Comparison of ENCODE assay signal across 28 cellular contexts in genomic region chr2:122528958-122529670, GRCh38.
DNase-seq lines count a peak whose midpoint lies in the region; ATAC-seq, FAIRE-seq and TF ChIP-seq lines count a peak whose summit lies in the region.
"Had no signal": no experiment of that assay in that cellular context is flagged by ENCODE, and none has a peak within 500 bp of the region (broad histone marks: within the 10 kb centered on the region; RNA-seq: fewer than 3 reads in every experiment).

No MANE protein-coding gene starts in this region.

- no peaks in the 10 kb centered on the region for H3K79me1 ChIP-seq in neuronal stem cell (ENCODE audit: low read depth, low read length)

- DNase-seq in bronchial epithelial cell (ENCODE audit: low read depth) (peak; percentile 59), foreskin keratinocyte (peak; percentile 25 to 57), neuronal stem cell (ENCODE audit: low spot score) (no peak), urothelium cell line (ENCODE audit: low spot score) (no peak), NCI-H2196 (lab: John Stamatoyannopoulos, UW; ENCODE audit: unreplicated experiment) (no peak), cerebellum (ENCODE audit: low spot score) (no peak)
- no peak for DNase-seq in activated T-cell treated with anti-CD3 and anti-CD28 coated beads, Interleukin-2, amount 50 U/mL, for 1 hour
- DNase-seq: C1 segment of cervical spinal cord; CD4-positive, alpha-beta memory T cell; COR-L47; DMS79; EL; GDM1; GOT3; HCEC 1CT; KBM-7; MG63; NCI-H1105 treated with DMSO at 0.1 percent for 48 hours; NCI-H146; NCI-H2029; NCI-H2227 treated with DMSO at 0.1 percent for 48 hours; NCI-H526 treated with DMSO at 0.1 percent for 48 hours; PC-9; Right ventricle myocardium superior; RPMI8226 had no signal

- no peak overlapping the region for H3K9ac ChIP-seq in neuronal stem cell (ENCODE audit: low read depth, low read length, poor library complexity)

- H2BK5ac ChIP-seq in neuronal stem cell (ENCODE audit: low read length), result no peak overlapping the region

- H3K4me1 ChIP-seq in foreskin keratinocyte, result no peaks in the 10 kb centered on the region
- peaks cover 5 to 7% of the 10 kb centered on the region in 2 donors for H3K4me1 ChIP-seq in neuronal stem cell (ENCODE audit: control insufficient read depth in 2 of 2, insufficient read depth in 1 of 2, low read depth in 1 of 2, low read length in 2 of 2)
- H3K4me1 ChIP-seq: A549, SJSA1 had no signal

- H2BK15ac ChIP-seq in neuronal stem cell (ENCODE audit: low read length), result no peak overlapping the region

- no peak overlapping the region for H4K8ac ChIP-seq in neuronal stem cell (ENCODE audit: low read depth, low read length)

- H4K91ac ChIP-seq in neuronal stem cell (ENCODE audit: low read depth, low read length, poor library complexity), result no peak overlapping the region

- no peaks in the 10 kb centered on the region for H3K9me3 ChIP-seq in neuronal stem cell (replicated peaks in 1 of 2; ENCODE audit: control insufficient read depth in 2 of 2, insufficient read depth in 1 of 2, low read depth in 1 of 2, low read length in 2 of 2)
- H3K9me3 ChIP-seq: A549, MG63, SJSA1 had no signal

- H3K23ac ChIP-seq in neuronal stem cell (ENCODE audit: low read depth, low read length, poor library complexity), result no peak overlapping the region

- H3K4ac ChIP-seq in neuronal stem cell (ENCODE audit: low read length), result no peak overlapping the region

- H3K4me3 ChIP-seq in bronchial epithelial cell (ENCODE audit: low read depth, low read length) (no peak overlapping the region), neuronal stem cell (ENCODE audit: low read length in 2 of 2) (peak overlapping the region in 1 of 2 donors; percentile 35)
- H3K4me3 ChIP-seq: A549, GM12878, MG63, PC-9, SJSA1 had no signal

- ATAC-seq in foreskin keratinocyte, result no peak
- ATAC-seq: A549, GM12878 had no signal

- H2BK12ac ChIP-seq in neuronal stem cell (ENCODE audit: low read length), result no peak overlapping the region

- H3K4me2 ChIP-seq in neuronal stem cell (ENCODE audit: insufficient read depth, low read length, poor library complexity, severe bottlenecking), result no peak overlapping the region
- H3K4me2 ChIP-seq: A549, PC-9 had no signal

- WGBS in neuronal stem cell (ENCODE audit: extremely low coverage in 2 of 2, insufficient read length in 2 of 2, insufficient replicate concordance in 1 of 2), 2 donors, result no CpG with 5 or more reads among the region's 11 CpGs

- no peak for TF ChIP-seq CTCF in bronchial epithelial cell (IDR thresholded peaks at IDR 0.05; ENCODE audit: insufficient read depth, low read length, severe bottlenecking)
- no peak for TF ChIP-seq CTCF in foreskin keratinocyte (conservative IDR thresholded peaks at IDR 0.05)

- H3K14ac ChIP-seq in neuronal stem cell (ENCODE audit: low read length), result no peak overlapping the region

- no peak overlapping the region for H2BK120ac ChIP-seq in neuronal stem cell (ENCODE audit: low read depth, low read length)

- H2AFZ ChIP-seq in neuronal stem cell (ENCODE audit: low read length), result no peak overlapping the region
- H2AFZ ChIP-seq: PC-9 had no signal

- H3K27me3 ChIP-seq in bronchial epithelial cell (ENCODE audit: control insufficient read depth, insufficient read depth, low read length) (no peaks in the 10 kb centered on the region), foreskin keratinocyte (no peaks in the 10 kb centered on the region), neuronal stem cell (ENCODE audit: control insufficient read depth in 3 of 3, insufficient read depth in 3 of 3, low read depth in 1 of 3, low read length in 3 of 3) (no peaks in the 10 kb centered on the region)
- H3K27me3 ChIP-seq: MG63, SJSA1 had no signal

- H2AK5ac ChIP-seq in neuronal stem cell (ENCODE audit: low read depth, low read length), result peak overlapping the region; percentile 8

- FAIRE-seq in bronchial epithelial cell (lab: Jason Lieb, UNC) (no peak), urothelium cell line (lab: Jason Lieb, UNC) (peak; percentile 55)
- FAIRE-seq: A549, GM12878 had no signal

- peak overlapping the region; percentile 22 for H3K18ac ChIP-seq in neuronal stem cell (ENCODE audit: low read length)

- H3K27ac ChIP-seq in foreskin keratinocyte (no peak overlapping the region), neuronal stem cell (replicated peaks; ENCODE audit: low read length) (no peak overlapping the region)
- H3K27ac ChIP-seq: A549, PC-9, SJSA1 had no signal

- H3K36me3 ChIP-seq in bronchial epithelial cell (ENCODE audit: control insufficient read depth, insufficient read depth, low read length), result no peaks in the 10 kb centered on the region
- H3K36me3 ChIP-seq in neuronal stem cell (replicated peaks in 1 of 2; ENCODE audit: control insufficient read depth in 2 of 2, insufficient read depth in 2 of 2, low read length in 2 of 2), result no peaks in the 10 kb centered on the region
- H3K36me3 ChIP-seq: MG63, SJSA1 had no signal

Comparison
In these comparisons a context has a peak if more than half of its experiments do, and no peak if none do; other contexts are left out.
1. DNase-seq: peak in bronchial epithelial cell (single experiment) and foreskin keratinocyte (2 of 2); none in neuronal stem cell (single experiment), urothelium cell line (single experiment), NCI-H2196 (single experiment), cerebellum (single experiment) and activated T-cell treated with anti-CD3 and anti-CD28 coated beads, Interleukin-2, amount 50 U/mL, for 1 hour (single experiment).